ENCODE assay signal across 22 cellular contexts in the genomic region with DNA sequence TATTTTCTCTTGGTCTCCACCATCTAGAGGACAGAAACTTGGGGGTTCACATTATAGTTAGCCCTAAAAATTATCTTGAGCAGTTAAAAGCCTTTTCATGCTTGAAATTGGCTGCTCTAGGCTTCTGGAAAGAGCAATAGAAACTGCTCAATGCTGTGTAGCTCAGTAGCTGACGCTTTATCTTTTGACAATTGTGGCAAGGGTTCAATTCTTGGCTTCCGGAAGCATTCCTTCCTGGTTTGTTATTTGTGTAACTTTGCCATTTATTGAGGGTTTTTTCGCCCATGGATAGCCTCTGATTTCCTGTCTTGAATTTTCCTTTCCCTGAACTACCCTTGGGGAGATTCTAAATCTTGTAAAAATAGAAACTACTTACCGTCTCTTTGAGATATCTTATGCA. TPM values are rescaled to one million over a fixed set of nuclear protein-coding genes. Genes with fewer than 3 reads are reported as not detected.
DNase-seq lines count a peak whose midpoint lies in the region; ATAC-seq and TF ChIP-seq lines count a peak whose summit lies in the region.
"Had no signal": no experiment of that assay in that cellular context is flagged by ENCODE, and none has a peak within 500 bp of the region (broad histone marks: within the 10 kb centered on the region; RNA-seq: fewer than 3 reads in every experiment).

No MANE protein-coding gene starts in this region.

- no peak overlapping the region for H3K27ac Mint-ChIP-seq in GM23338
- H3K27ac Mint-ChIP-seq: CD4-positive, alpha-beta memory T cell had no signal

- no peaks in the 10 kb centered on the region for H3K79me2 ChIP-seq in GM23338 (replicated peaks; ENCODE audit: insufficient read depth)

- H3K9me2 ChIP-seq in GM23338 (ENCODE audit: insufficient read depth): peaks cover 6% of the 10 kb centered on the region; the same call in 1 of the 2 replicates

- no peak overlapping the region for H3K4me2 ChIP-seq in GM23338

- H4K20me1 ChIP-seq in GM23338 (replicated peaks; ENCODE audit: insufficient read depth): no peaks in the 10 kb centered on the region

- H2AFZ ChIP-seq in GM23338: peak overlapping the region; percentile 82; the same call in 1 of the 2 replicates

- H3K36me3 Mint-ChIP-seq in GM23338 (ENCODE audit: low read depth): no peaks in the 10 kb centered on the region
- H3K36me3 Mint-ChIP-seq: CD4-positive, alpha-beta memory T cell had no signal

- no peaks in the 10 kb centered on the region for H3F3A ChIP-seq in GM23338 (replicated peaks; ENCODE audit: low read depth)

- no peaks in the 10 kb centered on the region for H3K9me3 Mint-ChIP-seq in GM23338
- H3K9me3 Mint-ChIP-seq: CD4-positive, alpha-beta memory T cell had no signal

- DNase-seq in GM23338 (ENCODE audit: low spot score) (no peak), SK-N-MC (ENCODE audit: low read depth, low spot score) (no peak), fibroblast of pulmonary artery (ENCODE audit: low read depth) (peak; percentile 25), NCI-H1105 (lab: John Stamatoyannopoulos, UW) (no peak), GOT3 (lab: John Stamatoyannopoulos, UW) (no peak)
- DNase-seq: C1 segment of cervical spinal cord; Calu3; CD4-positive, alpha-beta memory T cell; COR-L47; DMS53; DMS79 treated with DMSO at 0.1 percent for 48 hours; GF-D8; H7; HCEC 1CT had no signal

- no peaks in the 10 kb centered on the region for H3K27me3 Mint-ChIP-seq in GM23338 (ENCODE audit: insufficient read depth, low read depth, poor library complexity)

- no peaks in the 10 kb centered on the region for H3K9me3 ChIP-seq in SK-N-MC (ENCODE audit: low read depth, low read length)
- H3K9me3 ChIP-seq in neutrophil: no peaks in the 10 kb centered on the region

- H3K27me3 ChIP-seq in GM23338 (ENCODE audit: insufficient read depth) (no peaks in the 10 kb centered on the region), neutrophil (no peaks in the 10 kb centered on the region)

- H3K4me1 ChIP-seq in GM23338 (ENCODE audit: insufficient read depth) (no peaks in the 10 kb centered on the region), neutrophil (ENCODE audit: control insufficient read depth in 1 of 2, insufficient read depth in 1 of 2, low read depth in 1 of 2, low read length in 1 of 2) (peaks cover 9 to 25% of the 10 kb centered on the region in 2 experiments)

- no peak for TF ChIP-seq CTCF in GM23338 (conservative IDR thresholded peaks at IDR 0.05; ENCODE audit: low read depth in 2 of 2)
- no peak for TF ChIP-seq CTCF in fibroblast of pulmonary artery (IDR thresholded peaks at IDR 0.05; ENCODE audit: low read length, missing control alignments)
- TF ChIP-seq CTCF in neutrophil (IDR thresholded peaks at IDR 0.05): no peak

- ATAC-seq in GM23338: no peak
- ATAC-seq in GM18511 (IDR thresholded peaks at IDR 0.05; ENCODE audit: unreplicated experiment): no peak

- H3K36me3 ChIP-seq in GM23338 (ENCODE audit: insufficient read depth) (no peaks in the 10 kb centered on the region), SK-N-MC (ENCODE audit: insufficient read depth, low read length) (no peaks in the 10 kb centered on the region), neutrophil (no peaks in the 10 kb centered on the region)

- no peak overlapping the region for H3K27ac ChIP-seq in GM23338 (ENCODE audit: low read depth)
- H3K27ac ChIP-seq in SK-N-MC: peak overlapping the region; percentile 74
- peak overlapping the region; percentile 64 for H3K27ac ChIP-seq in neutrophil

- H3K4me3 ChIP-seq in GM23338 (no peak overlapping the region), SK-N-MC (peak overlapping the region; percentile 45), fibroblast of pulmonary artery (replicated peaks; ENCODE audit: low read depth, low read length) (no peak overlapping the region), neutrophil (ENCODE audit: low read depth in 1 of 2, low read length in 1 of 2) (peak overlapping the region; percentile 21 to 35)

- H3K4me1 Mint-ChIP-seq in GM23338: no peaks in the 10 kb centered on the region
- H3K4me1 Mint-ChIP-seq: CD4-positive, alpha-beta memory T cell had no signal

- H3K9ac ChIP-seq in SK-N-MC (ENCODE audit: insufficient read length): no peak overlapping the region

- no peak overlapping the region for H3K4me3 Mint-ChIP-seq in GM23338
- H3K4me3 Mint-ChIP-seq: CD4-positive, alpha-beta memory T cell had no signal

TF ChIP-seq in GM23338, 12 proteins besides CTCF, POLR2A, EP300 and RAD21 (continues in another document):
- TF ChIP-seq STAT1 (IDR thresholded peaks at IDR 0.05; ENCODE audit: unreplicated experiment) (no peak), CREB1 (CRISPR knock-in tag; IDR thresholded peaks at IDR 0.05; ENCODE audit: low read depth) (no peak), ETS1 (IDR thresholded peaks at IDR 0.05) (no peak), EZH2phosphoT487 (IDR thresholded peaks at IDR 0.05; ENCODE audit: unreplicated experiment) (no peak)
- TF ChIP-seq, protein P1, sequence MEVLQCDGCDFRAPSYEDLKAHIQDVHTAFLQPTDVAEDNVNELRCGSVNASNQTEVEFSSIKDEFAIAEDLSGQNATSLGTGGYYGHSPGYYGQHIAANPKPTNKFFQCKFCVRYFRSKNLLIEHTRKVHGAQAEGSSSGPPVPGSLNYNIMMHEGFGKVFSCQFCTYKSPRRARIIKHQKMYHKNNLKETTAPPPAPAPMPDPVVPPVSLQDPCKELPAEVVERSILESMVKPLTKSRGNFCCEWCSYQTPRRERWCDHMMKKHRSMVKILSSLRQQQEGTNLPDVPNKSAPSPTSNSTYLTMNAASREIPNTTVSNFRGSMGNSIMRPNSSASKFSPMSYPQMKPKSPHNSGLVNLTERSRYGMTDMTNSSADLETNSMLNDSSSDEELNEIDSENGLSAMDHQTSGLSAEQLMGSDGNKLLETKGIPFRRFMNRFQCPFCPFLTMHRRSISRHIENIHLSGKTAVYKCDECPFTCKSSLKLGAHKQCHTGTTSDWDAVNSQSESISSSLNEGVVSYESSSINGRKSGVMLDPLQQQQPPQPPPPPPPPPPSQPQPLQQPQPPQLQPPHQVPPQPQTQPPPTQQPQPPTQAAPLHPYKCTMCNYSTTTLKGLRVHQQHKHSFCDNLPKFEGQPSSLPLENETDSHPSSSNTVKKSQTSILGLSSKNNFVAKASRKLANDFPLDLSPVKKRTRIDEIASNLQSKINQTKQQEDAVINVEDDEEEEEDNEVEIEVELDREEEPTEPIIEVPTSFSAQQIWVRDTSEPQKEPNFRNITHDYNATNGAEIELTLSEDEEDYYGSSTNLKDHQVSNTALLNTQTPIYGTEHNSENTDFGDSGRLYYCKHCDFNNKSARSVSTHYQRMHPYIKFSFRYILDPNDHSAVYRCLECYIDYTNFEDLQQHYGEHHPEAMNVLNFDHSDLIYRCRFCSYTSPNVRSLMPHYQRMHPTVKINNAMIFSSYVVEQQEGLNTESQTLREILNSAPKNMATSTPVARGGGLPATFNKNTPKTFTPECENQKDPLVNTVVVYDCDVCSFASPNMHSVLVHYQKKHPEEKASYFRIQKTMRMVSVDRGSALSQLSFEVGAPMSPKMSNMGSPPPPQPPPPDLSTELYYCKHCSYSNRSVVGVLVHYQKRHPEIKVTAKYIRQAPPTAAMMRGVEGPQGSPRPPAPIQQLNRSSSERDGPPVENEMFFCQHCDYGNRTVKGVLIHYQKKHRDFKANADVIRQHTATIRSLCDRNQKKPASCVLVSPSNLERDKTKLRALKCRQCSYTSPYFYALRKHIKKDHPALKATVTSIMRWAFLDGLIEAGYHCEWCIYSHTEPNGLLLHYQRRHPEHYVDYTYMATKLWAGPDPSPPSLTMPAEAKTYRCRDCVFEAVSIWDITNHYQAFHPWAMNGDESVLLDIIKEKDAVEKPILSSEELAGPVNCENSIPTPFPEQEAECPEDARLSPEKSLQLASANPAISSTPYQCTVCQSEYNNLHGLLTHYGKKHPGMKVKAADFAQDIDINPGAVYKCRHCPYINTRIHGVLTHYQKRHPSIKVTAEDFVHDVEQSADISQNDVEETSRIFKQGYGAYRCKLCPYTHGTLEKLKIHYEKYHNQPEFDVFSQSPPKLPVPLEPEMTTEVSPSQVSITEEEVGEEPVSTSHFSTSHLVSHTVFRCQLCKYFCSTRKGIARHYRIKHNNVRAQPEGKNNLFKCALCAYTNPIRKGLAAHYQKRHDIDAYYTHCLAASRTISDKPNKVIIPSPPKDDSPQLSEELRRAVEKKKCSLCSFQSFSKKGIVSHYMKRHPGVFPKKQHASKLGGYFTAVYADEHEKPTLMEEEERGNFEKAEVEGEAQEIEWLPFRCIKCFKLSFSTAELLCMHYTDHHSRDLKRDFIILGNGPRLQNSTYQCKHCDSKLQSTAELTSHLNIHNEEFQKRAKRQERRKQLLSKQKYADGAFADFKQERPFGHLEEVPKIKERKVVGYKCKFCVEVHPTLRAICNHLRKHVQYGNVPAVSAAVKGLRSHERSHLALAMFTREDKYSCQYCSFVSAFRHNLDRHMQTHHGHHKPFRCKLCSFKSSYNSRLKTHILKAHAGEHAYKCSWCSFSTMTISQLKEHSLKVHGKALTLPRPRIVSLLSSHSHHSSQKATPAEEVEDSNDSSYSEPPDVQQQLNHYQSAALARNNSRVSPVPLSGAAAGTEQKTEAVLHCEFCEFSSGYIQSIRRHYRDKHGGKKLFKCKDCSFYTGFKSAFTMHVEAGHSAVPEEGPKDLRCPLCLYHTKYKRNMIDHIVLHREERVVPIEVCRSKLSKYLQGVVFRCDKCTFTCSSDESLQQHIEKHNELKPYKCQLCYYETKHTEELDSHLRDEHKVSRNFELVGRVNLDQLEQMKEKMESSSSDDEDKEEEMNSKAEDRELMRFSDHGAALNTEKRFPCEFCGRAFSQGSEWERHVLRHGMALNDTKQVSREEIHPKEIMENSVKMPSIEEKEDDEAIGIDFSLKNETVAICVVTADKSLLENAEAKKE (CRISPR knock-in tag; IDR thresholded peaks at IDR 0.05): no peak

RNA-seq across cellular contexts. Expression of gene OR56A1, which starts 10.3 kb away (rescaled TPM):
- total RNA-seq in GM23338 (2014; rRNA removed; shearing (Covaris generic)): 0.35 and 0.97 TPM in 2 replicates
- 0.06 and 0.10 TPM in 2 replicates for polyA plus RNA-seq in GM23338 (2016; fragmentation: Nextera tagmentation; extraction: Ambion mirVana)
- total RNA-seq: A172; Calu3; CD4-positive, alpha-beta memory T cell; G401 had no signal
- polyA plus RNA-seq: BJ; CD4-positive, alpha-beta memory T cell had no signal

RNA-seq across cellular contexts. Expression of gene OR56A4, which starts 34.1 kb away (rescaled TPM):
- 0.10 and 0.23 TPM in 2 replicates for total RNA-seq in GM23338 (2014; rRNA removed; shearing (Covaris generic))
- 0.16 and 0.23 TPM in 2 replicates for polyA plus RNA-seq in GM23338 (2016; fragmentation: Nextera tagmentation; extraction: Ambion mirVana)
- total RNA-seq: A172; A673; CD4-positive, alpha-beta memory T cell; Daoy; G401; H1; H7 had no signal
- polyA plus RNA-seq: BJ; CD4-positive, alpha-beta memory T cell had no signal

RNA-seq across cellular contexts. Expression of gene OR52L1, which starts 54.1 kb away (rescaled TPM):
- total RNA-seq in GM23338 (2014; rRNA removed; shearing (Covaris generic)): 0.17 TPM in 1 of 2 replicates, not detected in the other
- not detected in 2 replicates for polyA plus RNA-seq in GM23338 (2016; fragmentation: Nextera tagmentation; extraction: Ambion mirVana)
- total RNA-seq: A172; A673; Calu3; CD4-positive, alpha-beta memory T cell; Daoy; G401; H1; H7 had no signal
- polyA plus RNA-seq: BJ; CD4-positive, alpha-beta memory T cell had no signal

Comparison
In these comparisons a context has a peak if more than half of its experiments do, and no peak if none do; other contexts are left out.
1. H3K4me3 ChIP-seq: peak in SK-N-MC (single experiment) and neutrophil (2 of 2); none in GM23338 (single experiment) and fibroblast of pulmonary artery (single experiment).